Comparison of ENCODE assay signal across 1 cellular context in the genomic region with DNA sequence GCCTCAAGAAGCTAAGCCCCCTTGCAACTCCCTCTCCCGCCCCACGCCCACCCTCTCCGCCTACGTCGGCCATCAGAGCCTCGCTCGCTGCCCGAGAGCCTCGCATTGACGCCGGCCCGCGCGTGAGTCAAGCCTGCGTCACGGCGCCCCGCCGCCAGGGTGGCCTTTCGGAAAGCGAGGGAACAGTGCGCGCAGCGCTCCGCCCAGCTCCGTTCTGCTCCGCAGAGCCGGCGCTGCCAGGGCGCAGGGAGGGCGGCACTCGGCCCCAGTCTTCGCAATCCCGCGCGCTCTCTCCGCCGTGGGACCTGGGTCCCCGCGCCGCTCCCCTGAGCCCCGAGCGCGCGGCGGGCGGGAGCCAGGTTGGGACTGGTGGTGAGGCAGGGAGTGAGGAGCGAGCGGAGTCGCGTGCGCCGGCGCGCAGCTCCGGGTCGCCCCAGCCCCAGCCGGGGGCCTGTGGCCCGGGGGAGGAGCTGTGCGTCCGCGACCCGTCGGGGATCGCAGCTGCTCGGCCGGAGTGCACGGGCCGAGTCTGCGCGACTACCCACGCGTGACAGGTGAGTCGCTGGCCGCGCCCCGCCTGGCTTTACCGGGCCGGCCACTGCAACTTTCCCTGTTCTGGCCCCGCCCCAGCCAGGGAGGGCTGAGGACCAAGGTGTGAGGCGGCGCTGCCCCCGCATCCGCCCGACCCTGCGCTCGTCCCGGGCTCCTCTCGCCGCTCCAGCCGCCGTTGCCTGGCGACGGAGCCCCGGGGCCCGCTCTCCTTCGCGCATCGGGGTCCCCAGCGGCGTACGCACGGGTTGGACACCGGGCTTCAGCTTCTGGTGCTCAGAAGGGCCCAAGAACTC.
TF ChIP-seq lines count a peak whose summit lies in the region.

A gene (plus strand): TSS at position 165 of the 845 bp plus-strand sequence. CDS start 16,436 bp downstream, outside the sequence.

TF ChIP-seq in K562, 482 proteins besides CTCF, POLR2A, EP300 and RAD21 (continued from another document):
- TF ChIP-seq TAL1 (IDR thresholded peaks at IDR 0.05) (no peak), ETV6 (IDR thresholded peaks at IDR 0.05; ENCODE audit: borderline replicate concordance in 1 of 2, low read depth in 2 of 2, low read length in 1 of 2) (no peak), ETV6 (CRISPR knock-in tag; IDR thresholded peaks at IDR 0.05; ENCODE audit: borderline replicate concordance) (no peak), ZNF778 (CRISPR knock-in tag; IDR thresholded peaks at IDR 0.05) (no peak), COPS2 (conservative IDR thresholded peaks at IDR 0.05) (no peak), ZNF140 (CRISPR knock-in tag; IDR thresholded peaks at IDR 0.05) (no peak), FUS (optimal IDR thresholded peaks at IDR 0.05; ENCODE audit: low read depth, low read length) (no peak), HDAC6 (IDR thresholded peaks at IDR 0.05; ENCODE audit: low read depth, low read length) (peak; percentile 83; the same call in 1 of the 2 replicates)
- TF ChIP-seq, protein P1, sequence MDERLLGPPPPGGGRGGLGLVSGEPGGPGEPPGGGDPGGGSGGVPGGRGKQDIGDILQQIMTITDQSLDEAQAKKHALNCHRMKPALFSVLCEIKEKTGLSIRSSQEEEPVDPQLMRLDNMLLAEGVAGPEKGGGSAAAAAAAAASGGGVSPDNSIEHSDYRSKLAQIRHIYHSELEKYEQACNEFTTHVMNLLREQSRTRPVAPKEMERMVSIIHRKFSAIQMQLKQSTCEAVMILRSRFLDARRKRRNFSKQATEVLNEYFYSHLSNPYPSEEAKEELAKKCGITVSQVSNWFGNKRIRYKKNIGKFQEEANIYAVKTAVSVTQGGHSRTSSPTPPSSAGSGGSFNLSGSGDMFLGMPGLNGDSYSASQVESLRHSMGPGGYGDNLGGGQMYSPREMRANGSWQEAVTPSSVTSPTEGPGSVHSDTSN (CRISPR knock-in tag; IDR thresholded peaks at IDR 0.05; ENCODE audit: low read depth), result no peak
- TF ChIP-seq, protein P1 (tag; conservative IDR thresholded peaks at IDR 0.05; ENCODE audit: low read depth), result no peak
